10 cellular contexts compared by ENCODE assay signal in the genomic region with DNA sequence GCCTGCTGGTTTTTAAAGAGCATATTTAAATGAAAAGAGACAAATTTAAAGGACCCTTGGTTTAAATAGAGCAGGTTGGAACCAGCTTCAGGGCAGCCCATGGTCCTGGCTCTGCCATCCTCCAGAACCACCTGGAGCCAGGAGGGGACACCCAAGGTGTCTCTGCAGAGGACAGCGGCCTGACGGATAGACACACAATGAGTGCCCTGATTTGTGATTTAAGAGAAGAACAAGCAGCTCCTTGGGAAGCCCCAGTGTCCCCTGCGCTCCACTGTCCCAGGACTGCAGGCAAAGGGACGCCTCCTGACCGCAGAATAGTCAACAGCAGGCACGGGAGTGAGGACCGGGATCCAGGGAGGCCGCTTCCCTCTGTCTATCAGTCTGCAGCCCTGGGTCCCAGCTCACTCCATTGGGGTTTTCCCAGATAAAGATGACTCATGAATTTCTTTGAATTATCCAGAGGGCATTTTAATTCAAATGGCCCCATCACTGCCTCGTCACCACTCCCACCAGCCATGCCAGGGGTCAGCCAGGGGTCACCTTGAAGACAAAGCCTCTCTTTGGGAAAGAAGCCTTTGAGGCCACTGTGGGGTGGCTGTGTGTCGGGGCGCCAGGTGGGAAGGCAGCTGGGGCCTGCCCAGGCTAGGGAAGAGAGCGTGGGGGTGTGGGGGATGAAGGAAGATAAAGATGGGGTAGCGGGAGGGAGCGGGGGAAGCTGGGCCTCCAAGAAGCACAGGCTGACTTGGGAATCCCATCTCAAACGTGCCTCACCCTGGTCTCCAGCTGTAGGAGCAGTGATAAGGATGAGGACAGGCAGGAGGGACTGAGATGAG. TPM values are rescaled to one million over a fixed set of nuclear protein-coding genes. Genes with fewer than 3 reads are reported as not detected.
DNase-seq lines count a peak whose midpoint lies in the region; ATAC-seq and TF ChIP-seq lines count a peak whose summit lies in the region.
"Not testable (repeated sequence)": the region's sequence is repeated elsewhere in the genome, so short reads cannot be mapped to it uniquely, and the experiment has no call there.
"Had no signal": no experiment of that assay in that cellular context is flagged by ENCODE, and none has a peak within 500 bp of the region (broad histone marks: within the 10 kb centered on the region; RNA-seq: fewer than 3 reads in every experiment).

No MANE protein-coding gene starts in this region.

- H3K36me3 ChIP-seq in H7 (replicated peaks; ENCODE audit: control insufficient read depth, insufficient read depth, low read length); PC-3 (ENCODE audit: low read depth, low read length); endodermal cell (ENCODE audit: control insufficient read depth, insufficient read depth, low read length); left ventricle myocardium inferior; stomach: not testable (repeated sequence)

- CTCF ChIA-PET in PC-3 (lab: Charles Lee), result not testable (repeated sequence)

- peaks cover 38% of the 10 kb centered on the region for H3K4me1 Mint-ChIP-seq in endodermal cell
- H3K4me1 Mint-ChIP-seq in nephron, result peaks cover 39% of the 10 kb centered on the region

- peak; percentile 60 for DNase-seq in AG20443 (ENCODE audit: low spot score)
- DNase-seq in H7, result peak; percentile 85
- DNase-seq in PC-3, result peak; percentile 70
- peak; percentile 70 for DNase-seq in amniotic epithelial cell (ENCODE audit: low read depth)
- DNase-seq in endodermal cell, left ventricle myocardium inferior, stomach: not testable (repeated sequence)

- not testable (repeated sequence) for H3K4me2 ChIP-seq in PC-3 (ENCODE audit: low read length)

- not testable (repeated sequence) for H3K27ac Mint-ChIP-seq in endodermal cell
- peak overlapping the region in 2 of 3 experiments; percentile 70 to 74 for H3K27ac Mint-ChIP-seq in nephron

- TF ChIP-seq POLR2A in stomach (IDR thresholded peaks at IDR 0.05), result not testable (repeated sequence)

- TF ChIP-seq CTCF in PC-3 (conservative IDR thresholded peaks at IDR 0.05; ENCODE audit: low read depth, low read length); endodermal cell (conservative IDR thresholded peaks at IDR 0.05); left ventricle myocardium inferior (IDR thresholded peaks at IDR 0.05; ENCODE audit: borderline replicate concordance); nephron (IDR thresholded peaks at IDR 0.05; ENCODE audit: unreplicated experiment in 3 of 3); stomach (IDR thresholded peaks at IDR 0.05): not testable (repeated sequence)

- H3K4me3 Mint-ChIP-seq in endodermal cell, nephron: not testable (repeated sequence)

- H3K36me3 Mint-ChIP-seq in endodermal cell (ENCODE audit: low read depth); nephron (ENCODE audit: low read depth): not testable (repeated sequence)

- H3K9ac ChIP-seq in PC-3 (ENCODE audit: low read length); endodermal cell (ENCODE audit: extremely low read depth, low read length, poor library complexity, severe bottlenecking): not testable (repeated sequence)

- H3K9me2 ChIP-seq in PC-3 (replicated peaks; ENCODE audit: low read length), result not testable (repeated sequence)

- TF ChIP-seq EP300 in stomach (IDR thresholded peaks at IDR 0.05), result not testable (repeated sequence)

- not testable (repeated sequence) for BruUV-seq in PC-3 (replicated peaks; lab: Mats Ljungman, UMichigan)

- WGBS in endodermal cell (ENCODE audit: insufficient coverage in 1 of 2, insufficient read length in 1 of 2), 2 experiments, result 69 to 84% methylated on average over 5 to 9 of the region's 15 CpGs
- WGBS in stomach, 5 donors, result 70 to 83% (median 80%) methylated on average over 11 to 14 of the region's 15 CpGs

- not testable (repeated sequence) for H3K9me3 ChIP-seq in PC-3 (ENCODE audit: low read length); endodermal cell (ENCODE audit: control insufficient read depth, low read length); left ventricle myocardium inferior (replicated peaks); stomach

- H3K27ac ChIP-seq in PC-3 (ENCODE audit: low read length) (peak overlapping the region; percentile 25), endodermal cell (ENCODE audit: low read depth, low read length) (peak overlapping the region; percentile 57), left ventricle myocardium inferior (replicated peaks) (peak overlapping the region; percentile 74), stomach (peak overlapping the region in 3 of 5 donors; percentile 25 to 83 (median 75))

- not testable (repeated sequence) for H3K9me3 Mint-ChIP-seq in endodermal cell, nephron

- POLR2A ChIA-PET in PC-3 (lab: Charles Lee; ENCODE audit: unreplicated experiment), result not testable (repeated sequence)

- intact Hi-C loops in PC-3 (cut with micrococcal nuclease); left ventricle myocardium inferior (cut with micrococcal nuclease); stomach (cut with DNase I; ENCODE audit: low total_unique reads): not testable (repeated sequence)

- H3K4me1 ChIP-seq in PC-3 (ENCODE audit: insufficient read depth, low read length) (peaks cover 31% of the 10 kb centered on the region), left ventricle myocardium inferior (peaks cover 41% of the 10 kb centered on the region), stomach (peaks cover 23 to 51% (median 37%) of the 10 kb centered on the region in 4 donors)
- H3K4me1 ChIP-seq in endodermal cell (ENCODE audit: control insufficient read depth, insufficient read depth, low read length), result not testable (repeated sequence)

- not testable (repeated sequence) for H3K27me3 Mint-ChIP-seq in endodermal cell (ENCODE audit: insufficient read depth); nephron (ENCODE audit: low read depth)

- H3K79me2 ChIP-seq in PC-3 (ENCODE audit: low read length), result not testable (repeated sequence)

- H3F3A ChIP-seq in PC-3 (ENCODE audit: low read length, unreplicated experiment), result not testable (repeated sequence)

- not testable (repeated sequence) for H4K20me1 ChIP-seq in PC-3 (ENCODE audit: low read length)

- H3K4me3 ChIP-seq in H7 (ENCODE audit: insufficient read depth, low read depth, low read length); PC-3 (ENCODE audit: low read length); endodermal cell (ENCODE audit: low read length); left ventricle myocardium inferior; stomach: not testable (repeated sequence)

- 0 out of 2 replicates have a peak overlapping the region, but pooled peaks have one; percentile 27 for H2AFZ ChIP-seq in PC-3 (ENCODE audit: low read length)

- ATAC-seq in PC-3, result peak; percentile 30

- not testable (repeated sequence) for H3K27me3 ChIP-seq in H7 (ENCODE audit: control insufficient read depth, insufficient read depth, low read length); PC-3 (ENCODE audit: low read length); endodermal cell (ENCODE audit: control insufficient read depth, insufficient read depth, low read length, poor library complexity, severe bottlenecking); left ventricle myocardium inferior (ENCODE audit: low read depth); stomach

RNA-seq across cellular contexts. Expression of a gene that starts 53.1 kb away (rescaled TPM):
- total RNA-seq in H7 (2014; rRNA removed; shearing (Covaris generic)), result 1.1 and 4.2 TPM in 2 replicates
- total RNA-seq in PC-3 (2014; rRNA removed) (0.04 TPM in 1 of 2 replicates, not detected in the other), endodermal cell (1 to 10 TPM in 1 of 2 donors, under 1 TPM in 1; 0.46 to 1.4 TPM), left ventricle myocardium inferior (6.5 TPM), stomach (10 to 100 TPM in 3 of 5 donors, 1 to 10 TPM in 2; 8.1 to 61.1 (median 13.4) TPM)
- 0.96 TPM for polyA plus RNA-seq in endodermal cell (2013, experiment 1 of 2)
- 0.25 TPM for polyA plus RNA-seq in endodermal cell (2013, experiment 2 of 2)
- polyA plus RNA-seq in stomach, result 1 to 10 TPM; 4.4 to 5.9 (median 5.8) TPM
- total RNA-seq: activated CD8-positive, alpha-beta memory T cell treated with anti-CD3 and anti-CD28 coated beads, Interleukin-2, amount 10 ng/mL, durations not matched to agents 7 days and 5 days had no signal
- polyA plus RNA-seq: neural cell had no signal

Comparison
In these comparisons a context has a peak if more than half of its experiments do, and no peak if none do; other contexts are left out.
1. H3K27ac ChIP-seq: peak in every context shown above with its lines; median percentile 75 in stomach; 74 in left ventricle myocardium inferior; 57 in endodermal cell; 25 in PC-3.